Comparison of ENCODE assay signal across 27 cellular contexts in the genomic region with DNA sequence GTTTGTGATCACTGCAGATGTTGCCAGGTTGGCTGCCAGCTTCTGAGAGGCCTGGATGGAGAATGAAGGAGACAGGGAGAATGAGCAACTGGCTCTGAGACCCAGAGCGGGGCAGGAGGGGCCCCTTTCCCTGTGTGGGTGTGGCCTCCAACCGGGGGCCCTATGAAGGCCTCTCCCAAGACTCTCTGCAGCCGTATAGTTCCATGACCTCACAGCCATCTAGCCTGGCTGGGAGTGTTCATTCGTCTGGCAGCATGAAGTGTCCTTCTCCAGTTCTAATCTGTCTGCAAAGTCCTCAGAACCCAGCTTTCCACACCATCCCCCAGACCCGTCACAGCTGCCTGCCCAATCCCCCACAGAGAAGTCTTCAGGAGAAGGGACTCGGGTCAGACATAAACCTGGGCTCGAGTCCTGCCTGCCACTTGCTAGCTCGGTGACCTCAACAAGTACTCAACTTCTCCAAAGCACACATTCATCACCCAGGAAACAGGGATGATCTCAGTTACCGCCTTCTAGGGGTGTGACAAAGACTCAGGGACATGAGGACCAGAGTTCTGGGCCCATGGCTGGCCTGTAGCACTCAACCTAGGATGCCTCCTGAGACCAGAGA.
"Had no signal": no experiment of that assay in that cellular context is flagged by ENCODE, and none has a peak within 500 bp of the region (broad histone marks: within the 10 kb centered on the region; RNA-seq: fewer than 3 reads in every experiment).

No MANE protein-coding gene starts in this region.

- H3K79me2 ChIP-seq: parathyroid adenoma had no signal

- H3K9me3 Mint-ChIP-seq: nephron had no signal

- H3K36me3 ChIP-seq: colonic mucosa, gastroesophageal sphincter, lower lobe of right lung, neutrophil, spleen, thoracic aorta had no signal

- H3K4me3 Mint-ChIP-seq: activated T-cell treated with anti-CD3 and anti-CD28 coated beads, Interleukin-2, amount 50 U/mL, for 72 hours; nephron; T-helper 1 cell treated with Interleukin-12 subunit alpha and Interleukin-12 subunit beta and Interleukin-4 antibody, amounts not matched to agents 30 μg/mL and 1 μg/mL, for 36 hours had no signal

- H3K4me1 ChIP-seq: colonic mucosa, gastroesophageal sphincter, lower lobe of right lung, parathyroid adenoma, psoas muscle, spleen had no signal

- H3K9me3 ChIP-seq: colonic mucosa, gastroesophageal sphincter, lower lobe of right lung, neutrophil, psoas muscle, spleen, thoracic aorta had no signal

- H3K27ac Mint-ChIP-seq: activated naive CD4-positive, alpha-beta T cell treated with anti-CD3 and anti-CD28 coated beads, Interleukin-2, amount 50 U/mL, for 72 hours; activated T-cell treated with anti-CD3 and anti-CD28 coated beads, Interleukin-2, amount 50 U/mL, for 72 hours; nephron; T-helper 1 cell treated with Interleukin-12 subunit alpha and Interleukin-12 subunit beta and Interleukin-4 antibody, amounts not matched to agents 30 μg/mL and 1 μg/mL, for 36 hours had no signal

- H3K27me3 ChIP-seq: colonic mucosa had no signal

- H2AFZ ChIP-seq: parathyroid adenoma had no signal

- ATAC-seq: activated naive CD4-positive, alpha-beta T cell treated with anti-CD3 and anti-CD28 coated beads, Interleukin-2, amount 50 U/mL, for 72 hours; gastroesophageal sphincter; left colon; psoas muscle had no signal

- H3K27ac ChIP-seq: colonic mucosa, gastroesophageal sphincter, lower lobe of right lung, neutrophil, parathyroid adenoma, psoas muscle, SK-N-MC, spleen, thoracic aorta, VCaP had no signal

- H3K4me3 ChIP-seq: colonic mucosa, gastroesophageal sphincter, lower lobe of right lung, psoas muscle, SK-N-MC, spleen, thoracic aorta had no signal

- DNase-seq: activated CD4-positive, alpha-beta T cell treated with anti-CD3 and anti-CD28 coated beads for 4 hours; activated CD4-positive, alpha-beta T cell treated with anti-CD3 and anti-CD28 coated beads, Interleukin-2, amount 50 U/mL, for 4 hours; activated naive CD4-positive, alpha-beta T cell; activated T-cell treated with anti-CD3 and anti-CD28 coated beads for 4 hours; activated T-cell treated with anti-CD3 and anti-CD28 coated beads, Interleukin-2, amount 50 U/mL, for 72 hours; cerebellar nuclear complex; colonic mucosa; effector memory CD4-positive, alpha-beta T cell; hippocampal formation; kidney; left colon; lower lobe of right lung; mesenchymal stem cell; psoas muscle; spleen; stimulated activated naive CD4-positive, alpha-beta T cell treated with Interleukin-2 at 50 U/mL for 16 hours; SW 1271; T-helper 9 cell had no signal

- H3K36me3 Mint-ChIP-seq: activated naive CD4-positive, alpha-beta T cell treated with anti-CD3 and anti-CD28 coated beads, Interleukin-2, amount 50 U/mL, for 72 hours had no signal
